ENCODE assay signal across 21 cellular contexts in genomic region chr1:220407101-220407683, GRCh38.
"Had no signal": no experiment of that assay in that cellular context is flagged by ENCODE, and none has a peak within 500 bp of the region (broad histone marks: within the 10 kb centered on the region; RNA-seq: fewer than 3 reads in every experiment).

No MANE protein-coding gene starts in this region.

- H3K4me3 ChIP-seq: dorsolateral prefrontal cortex, esophagus squamous epithelium, gastroesophageal sphincter, left ventricle myocardium inferior, lower lobe of right lung, suprapubic skin, thyroid gland had no signal

- ATAC-seq: gastroesophageal sphincter; lower lobe of right lung; sciatic nerve; stimulated activated effector memory CD8-positive, alpha-beta T cell treated with anti-CD3 and anti-CD28 coated beads, Interleukin-12 subunit alpha, Interleukin-12 subunit beta, amount 100 ng/mL, for 72 hours; stimulated activated naive CD8-positive, alpha-beta T cell treated with anti-CD3 and anti-CD28 coated beads, Interleukin-15, Interleukin-2, amounts not matched to agents 100 U/mL and 50 U/mL, for 24 hours had no signal

- DNase-seq: cortex of kidney; dorsolateral prefrontal cortex; effector memory CD4-positive, alpha-beta T cell; esophagus squamous epithelium; foreskin fibroblast; glutamatergic neuron; immature natural killer cell; left ventricle myocardium inferior; lower lobe of right lung; midbrain; naive B cell; posterior cingulate gyrus; stimulated activated CD8-positive, alpha-beta memory T cell treated with anti-CD3 and anti-CD28 coated beads, Interleukin-4, amount 100 ng/mL, for 48 hours; stimulated activated naive CD8-positive, alpha-beta T cell treated with anti-CD3 and anti-CD28 coated beads, Interleukin-15, Interleukin-2, amounts not matched to agents 100 U/mL and 50 U/mL, for 24 hours; thyroid gland had no signal

- H3K27me3 ChIP-seq: gastroesophageal sphincter, neutrophil, suprapubic skin, thyroid gland had no signal

- H3K9me3 ChIP-seq: esophagus squamous epithelium, gastroesophageal sphincter, left ventricle myocardium inferior, lower lobe of right lung, neutrophil, suprapubic skin, thyroid gland had no signal

- H3K27ac ChIP-seq: dorsolateral prefrontal cortex, epithelial cell of prostate, esophagus squamous epithelium, gastroesophageal sphincter, left ventricle myocardium inferior, lower lobe of right lung, neutrophil, suprapubic skin, thyroid gland had no signal

- H3K36me3 ChIP-seq: esophagus squamous epithelium, gastroesophageal sphincter, left ventricle myocardium inferior, lower lobe of right lung, neutrophil, suprapubic skin, thyroid gland had no signal

- H3K4me1 ChIP-seq: esophagus squamous epithelium, gastroesophageal sphincter, lower lobe of right lung, suprapubic skin had no signal
